Comparison of ENCODE assay signal across 8 cellular contexts in genomic region chr12:120290541-120291312, GRCh38.
DNase-seq lines count a peak whose midpoint lies in the region; ATAC-seq and TF ChIP-seq lines count a peak whose summit lies in the region.

No MANE protein-coding gene starts in this region.

- no peaks in the 10 kb centered on the region for H3K9me3 ChIP-seq in iPS-18a (ENCODE audit: control insufficient read depth, low read depth, low read length)

- H3K4me3 ChIP-seq in GM12865 (ENCODE audit: low read depth, low read length) (peak overlapping the region; percentile 1; the same call in 1 of the 2 replicates), iPS-18a (ENCODE audit: low read length) (peak overlapping the region; percentile 48)

- DNase-seq in GM12865 (ENCODE audit: low read depth) (no peak), NCI-H748 (lab: John Stamatoyannopoulos, UW; ENCODE audit: unreplicated experiment) (peak; percentile 68)
- DNase-seq in activated T-helper 9 cell treated with anti-CD3 and anti-CD28 coated beads, Interleukin-2, amount 50 U/mL, for 16 hours (ENCODE audit: low read depth) = peak; percentile 7
- DNase-seq in stimulated activated CD4-positive, alpha-beta T cell treated with anti-CD3 and anti-CD28 coated beads, Interleukin-1b, Interleukin-23, amount 100 ng/mL, for 48 hours = peak; percentile 58

- no peaks in the 10 kb centered on the region for H3K27me3 ChIP-seq in iPS-18a (ENCODE audit: control insufficient read depth, insufficient read depth, low read length)

- H3K9ac ChIP-seq in iPS-18a (ENCODE audit: low read length) = peak overlapping the region; percentile 95

- no peaks in the 10 kb centered on the region for H3K36me3 ChIP-seq in iPS-18a (ENCODE audit: control insufficient read depth, low read depth, low read length)

- no peak for ATAC-seq in HG03108 (IDR thresholded peaks at IDR 0.05; ENCODE audit: unreplicated experiment)
- no peak for ATAC-seq in GM19324 (IDR thresholded peaks at IDR 0.05; ENCODE audit: low FRiP score, unreplicated experiment)
- no peak for ATAC-seq in HG02571 (IDR thresholded peaks at IDR 0.05; ENCODE audit: unreplicated experiment)

- peak overlapping the region; percentile 98 for H3K27ac ChIP-seq in iPS-18a (ENCODE audit: low read length)

- H3K4me1 ChIP-seq in iPS-18a (ENCODE audit: control insufficient read depth, low read depth, low read length) = peaks cover 10% of the 10 kb centered on the region

- no peak for TF ChIP-seq CTCF in GM12865 (IDR thresholded peaks at IDR 0.05; ENCODE audit: insufficient read depth, low read depth, low read length, missing control alignments)
